Comparison of ENCODE assay signal across 25 cellular contexts in the genomic region with DNA sequence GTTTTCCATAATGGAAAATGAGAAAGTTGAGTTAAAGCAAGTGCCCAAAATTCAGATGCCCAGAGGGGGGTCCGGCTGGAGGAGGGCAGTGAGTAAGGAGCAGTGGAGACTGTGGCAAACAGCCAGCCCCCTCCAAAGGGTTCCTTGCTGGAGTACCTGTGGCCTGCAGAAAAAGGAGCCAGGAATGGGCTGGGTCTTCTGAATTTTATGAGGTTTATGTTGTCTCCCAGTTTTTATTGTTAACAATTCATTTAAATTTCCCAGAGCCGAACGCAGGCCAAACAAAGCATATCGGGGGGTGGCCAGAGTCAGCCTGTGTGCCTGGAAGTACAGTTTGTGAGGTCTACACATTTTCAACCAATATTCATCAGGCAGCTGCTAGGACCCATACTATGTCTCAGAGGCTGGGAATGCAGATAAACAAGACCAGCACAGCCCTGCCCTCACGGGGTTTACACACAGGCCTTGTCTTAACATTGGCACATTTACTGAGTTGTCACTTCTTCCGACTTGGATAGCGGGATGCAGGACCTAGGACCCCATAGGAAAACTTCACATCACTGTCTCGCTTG. TPM values are rescaled to one million over a fixed set of nuclear protein-coding genes. Genes with fewer than 3 reads are reported as not detected.
DNase-seq lines count a peak whose midpoint lies in the region; TF ChIP-seq lines count a peak whose summit lies in the region.
"Had no signal": no experiment of that assay in that cellular context is flagged by ENCODE, and none has a peak within 500 bp of the region (broad histone marks: within the 10 kb centered on the region; RNA-seq: fewer than 3 reads in every experiment).

No MANE protein-coding gene starts in this region.

- H3K9me3 ChIP-seq in BLaER1: no peaks in the 10 kb centered on the region
- H3K9me3 ChIP-seq: ascending aorta, left lung, transverse colon had no signal

- no peaks in the 10 kb centered on the region for H3K36me3 Mint-ChIP-seq in osteocyte (ENCODE audit: unreplicated experiment)
- H3K36me3 Mint-ChIP-seq: activated naive CD8-positive, alpha-beta T cell treated with anti-CD3 and anti-CD28 coated beads for 36 hours; CD4-positive, alpha-beta memory T cell; immature natural killer cell had no signal

- in situ Hi-C loops in GM13976 (cut with MboI; ENCODE audit: low sequenced_read_pairs, unreplicated experiment): no loop called here

- H3K4me3 ChIP-seq in BLaER1 (no peak overlapping the region), coronary artery (no peak overlapping the region)
- H3K4me3 ChIP-seq: ascending aorta, cardiac muscle cell, left lung, SK-N-MC, transverse colon had no signal

- H3K27me3 ChIP-seq in BLaER1: no peaks in the 10 kb centered on the region
- H3K27me3 ChIP-seq: ascending aorta, cardiac muscle cell, left lung, transverse colon had no signal

- no peaks in the 10 kb centered on the region for H4K20me1 ChIP-seq in BLaER1

- no peaks in the 10 kb centered on the region for H3K36me3 ChIP-seq in BLaER1
- H3K36me3 ChIP-seq: ascending aorta, cardiac muscle cell, left lung, transverse colon had no signal

- peak overlapping the region; percentile 33; the same call in 1 of the 2 replicates for H3K4me2 ChIP-seq in BLaER1

- no peak overlapping the region for H3K27ac Mint-ChIP-seq in osteocyte (ENCODE audit: unreplicated experiment)
- H3K27ac Mint-ChIP-seq: activated naive CD8-positive, alpha-beta T cell treated with anti-CD3 and anti-CD28 coated beads for 36 hours; T-helper 17 cell had no signal

- no peaks in the 10 kb centered on the region for H3K9me3 Mint-ChIP-seq in osteocyte (ENCODE audit: unreplicated experiment)
- H3K9me3 Mint-ChIP-seq: activated naive CD8-positive, alpha-beta T cell treated with anti-CD3 and anti-CD28 coated beads for 36 hours; CD4-positive, alpha-beta memory T cell; immature natural killer cell had no signal

- no peak overlapping the region for H3K27ac ChIP-seq in BLaER1
- H3K27ac ChIP-seq in coronary artery: no peak overlapping the region
- H3K27ac ChIP-seq: ascending aorta, cardiac muscle cell, RWPE1, SK-N-MC, transverse colon had no signal

- peaks cover 4% of the 10 kb centered on the region for H3K27me3 Mint-ChIP-seq in osteocyte (ENCODE audit: unreplicated experiment)
- H3K27me3 Mint-ChIP-seq: activated naive CD8-positive, alpha-beta T cell treated with anti-CD3 and anti-CD28 coated beads for 36 hours had no signal

- H3K4me1 ChIP-seq in BLaER1: peaks cover 92% of the 10 kb centered on the region
- H3K4me1 ChIP-seq: ascending aorta had no signal

- H3K4me1 Mint-ChIP-seq in osteocyte (ENCODE audit: unreplicated experiment): peaks cover 29% of the 10 kb centered on the region

- TF ChIP-seq CTCF in coronary artery (IDR thresholded peaks at IDR 0.05) (no peak), osteocyte (IDR thresholded peaks at IDR 0.05) (no peak), GM13976 (IDR thresholded peaks at IDR 0.05; ENCODE audit: borderline replicate concordance, control extremely low read depth, extremely low read depth, insufficient read depth, missing control alignments) (no peak)

- DNase-seq in AG20443 (ENCODE audit: low spot score) (peak; percentile 4), coronary artery (ENCODE audit: low spot score) (peak; percentile 43), osteocyte (ENCODE audit: extremely low spot score, unreplicated experiment) (peak; percentile 25), OCI-M2 (lab: John Stamatoyannopoulos, UW; ENCODE audit: unreplicated experiment) (no peak), GM13976 (ENCODE audit: low spot score) (no peak), D341Med (ENCODE audit: low spot score) (no peak)
- DNase-seq: activated naive CD8-positive, alpha-beta T cell treated with anti-CD3 and anti-CD28 coated beads for 36 hours; CD4-positive, alpha-beta memory T cell; dermis blood vessel endothelial cell; hypothalamus; immature natural killer cell; KG1; MM.1S; NCI-H1417; NCI-H446 treated with DMSO at 0.1 percent for 48 hours; NCI-H82; occipital lobe; T-helper 17 cell had no signal

- no peak overlapping the region for H3K4me3 Mint-ChIP-seq in osteocyte (ENCODE audit: unreplicated experiment)
- H3K4me3 Mint-ChIP-seq: activated naive CD8-positive, alpha-beta T cell treated with anti-CD3 and anti-CD28 coated beads for 36 hours; CD4-positive, alpha-beta memory T cell; immature natural killer cell; T-helper 17 cell had no signal

- no peak overlapping the region for H3K9ac ChIP-seq in BLaER1

RNA-seq across cellular contexts. Expression of a gene that starts 12.9 kb away (rescaled TPM):
- total RNA-seq in osteocyte: 36.6 and 38.7 TPM in 2 replicates

RNA-seq across cellular contexts. Expression of a gene that starts 48.5 kb away (rescaled TPM):
- total RNA-seq in osteocyte: 0.43 and 1.1 TPM in 2 replicates
- total RNA-seq: activated naive CD8-positive, alpha-beta T cell treated with anti-CD3 and anti-CD28 coated beads for 36 hours; ascending aorta; CD4-positive, alpha-beta memory T cell had no signal

Comparison
In these comparisons a context has a peak if more than half of its experiments do, and no peak if none do; other contexts are left out.
1. DNase-seq: peak in AG20443 (single experiment), coronary artery (single experiment) and osteocyte (single experiment); none in OCI-M2 (single experiment), GM13976 (single experiment) and D341Med (single experiment).